In the genomic region with DNA sequence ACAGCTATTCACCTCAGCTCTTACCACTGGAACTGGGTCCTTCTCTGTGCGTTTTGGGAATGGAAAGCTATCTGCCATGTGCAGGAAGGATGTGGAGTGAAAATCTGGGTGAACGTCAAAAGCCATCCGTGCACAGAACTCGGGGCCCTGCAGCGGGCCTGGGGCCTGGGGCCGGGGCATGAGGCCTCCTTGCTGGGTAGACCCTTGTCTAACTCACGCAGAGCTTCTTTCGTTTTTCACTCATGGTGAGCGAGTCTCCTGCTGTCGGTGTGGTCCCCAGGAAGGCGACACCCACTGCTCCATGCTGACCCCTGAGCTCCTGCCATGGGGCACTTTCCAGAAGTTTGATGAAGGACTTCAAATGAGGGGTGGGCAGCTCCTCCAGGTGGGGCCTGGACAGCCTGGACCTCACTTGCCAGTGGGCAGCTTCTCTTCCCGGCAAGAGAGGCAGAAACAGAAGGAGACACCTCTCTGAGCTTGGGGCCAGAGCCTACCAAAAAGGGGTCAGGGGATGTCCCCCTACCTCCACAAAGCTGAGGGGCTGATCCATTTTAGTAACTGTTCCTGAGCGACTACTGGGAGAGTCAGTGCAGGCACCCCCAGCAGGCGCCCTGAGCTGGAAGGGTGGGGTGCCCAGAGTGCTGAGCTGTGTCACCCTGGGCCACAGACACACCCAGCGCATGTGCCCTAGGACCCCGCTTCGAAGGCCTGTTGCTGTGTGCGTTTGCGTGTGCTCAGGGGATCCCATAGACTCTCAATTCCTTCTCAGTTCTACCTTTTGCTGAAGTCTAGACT, we compare ENCODE assay signal across 19 cellular contexts.
DNase-seq lines count a peak whose midpoint lies in the region; ATAC-seq and TF ChIP-seq lines count a peak whose summit lies in the region.
"Had no signal": no experiment of that assay in that cellular context is flagged by ENCODE, and none has a peak within 500 bp of the region (broad histone marks: within the 10 kb centered on the region; RNA-seq: fewer than 3 reads in every experiment).

No MANE protein-coding gene starts in this region.

- H3K27me3 Mint-ChIP-seq in brain (peaks cover 2% of the 10 kb centered on the region), nephron (ENCODE audit: low read depth) (peaks cover 12% of the 10 kb centered on the region)

- DNase-seq in left cardiac atrium (peak; percentile 3), left ventricle myocardium superior (no peak), sigmoid colon (no peak), activated gamma-delta T cell (lab: John Stamatoyannopoulos, UW) (no peak)
- DNase-seq: ACHN; CD4-positive, CD25-positive, alpha-beta regulatory T cell; DMS153; MV-4-11; NCI-H1105 treated with DMSO at 0.1 percent for 48 hours; NCI-H146; NCI-H774; PC-9 had no signal

- no peaks in the 10 kb centered on the region for H3K27me3 ChIP-seq in sigmoid colon
- H3K27me3 ChIP-seq: BE2C had no signal

- H3K27ac Mint-ChIP-seq in brain: peak overlapping the region in 4 of 5 experiments; percentile 65 to 88 (median 76)
- peak overlapping the region in 2 of 3 experiments; percentile 30 to 38 for H3K27ac Mint-ChIP-seq in nephron
- H3K27ac Mint-ChIP-seq: CD4-positive, CD25-positive, alpha-beta regulatory T cell had no signal

- H3K4me1 Mint-ChIP-seq in brain (peaks cover 25% of the 10 kb centered on the region), nephron (peaks cover 17% of the 10 kb centered on the region)

- H3K27ac ChIP-seq in sigmoid colon: no peak overlapping the region
- H3K27ac ChIP-seq: 22Rv1, PC-9, SJSA1 had no signal

- no peaks in the 10 kb centered on the region for H3K36me3 ChIP-seq in sigmoid colon
- H3K36me3 ChIP-seq: BE2C, SJSA1 had no signal

- ATAC-seq in left cardiac atrium: no peak
- ATAC-seq in left ventricle myocardium superior: no peak
- no peak for ATAC-seq in HG02973 (IDR thresholded peaks at IDR 0.05; ENCODE audit: unreplicated experiment)
- ATAC-seq: K562 had no signal

- H3K9me3 Mint-ChIP-seq in brain (peaks cover 0 to 3% (median 0%) of the 10 kb centered on the region in 5 experiments), nephron (no peaks in the 10 kb centered on the region)
- H3K9me3 Mint-ChIP-seq: CD4-positive, CD25-positive, alpha-beta regulatory T cell had no signal

- intact Hi-C loops in left cardiac atrium (cut with DNase I): no loop called here
- intact Hi-C loops in left ventricle myocardium superior (cut with micrococcal nuclease): no loop called here
- intact Hi-C loops in sigmoid colon (cut with DNase I): no loop called here

- TF ChIP-seq CTCF in brain (conservative IDR thresholded peaks at IDR 0.05) (no peak), nephron (IDR thresholded peaks at IDR 0.05; ENCODE audit: unreplicated experiment in 3 of 3) (no peak), sigmoid colon (IDR thresholded peaks at IDR 0.05) (no peak)

- H3K4me1 ChIP-seq in sigmoid colon: no peaks in the 10 kb centered on the region
- H3K4me1 ChIP-seq: BE2C, SJSA1 had no signal

- 85 to 90% methylated on average over 19 of the region's 19 CpGs for WGBS in sigmoid colon, 2 donors

- TF ChIP-seq POLR2A in sigmoid colon (IDR thresholded peaks at IDR 0.05): no peak

- TF ChIP-seq EP300 in sigmoid colon (IDR thresholded peaks at IDR 0.05): no peak

- H3K9me3 ChIP-seq in sigmoid colon: no peaks in the 10 kb centered on the region
- H3K9me3 ChIP-seq: BE2C, SJSA1 had no signal

- no peak overlapping the region for H3K4me3 ChIP-seq in sigmoid colon
- H3K4me3 ChIP-seq: K562, PC-9, SJSA1 had no signal

- H3K36me3 Mint-ChIP-seq in brain: no peaks in the 10 kb centered on the region
- no peaks in the 10 kb centered on the region for H3K36me3 Mint-ChIP-seq in nephron (ENCODE audit: low read depth)
- H3K36me3 Mint-ChIP-seq: CD4-positive, CD25-positive, alpha-beta regulatory T cell had no signal

- H3K4me3 Mint-ChIP-seq in brain (no peak overlapping the region), nephron (no peak overlapping the region)
- H3K4me3 Mint-ChIP-seq: CD4-positive, CD25-positive, alpha-beta regulatory T cell had no signal
